ENCODE assay signal across 1 cellular context in the genomic region with DNA sequence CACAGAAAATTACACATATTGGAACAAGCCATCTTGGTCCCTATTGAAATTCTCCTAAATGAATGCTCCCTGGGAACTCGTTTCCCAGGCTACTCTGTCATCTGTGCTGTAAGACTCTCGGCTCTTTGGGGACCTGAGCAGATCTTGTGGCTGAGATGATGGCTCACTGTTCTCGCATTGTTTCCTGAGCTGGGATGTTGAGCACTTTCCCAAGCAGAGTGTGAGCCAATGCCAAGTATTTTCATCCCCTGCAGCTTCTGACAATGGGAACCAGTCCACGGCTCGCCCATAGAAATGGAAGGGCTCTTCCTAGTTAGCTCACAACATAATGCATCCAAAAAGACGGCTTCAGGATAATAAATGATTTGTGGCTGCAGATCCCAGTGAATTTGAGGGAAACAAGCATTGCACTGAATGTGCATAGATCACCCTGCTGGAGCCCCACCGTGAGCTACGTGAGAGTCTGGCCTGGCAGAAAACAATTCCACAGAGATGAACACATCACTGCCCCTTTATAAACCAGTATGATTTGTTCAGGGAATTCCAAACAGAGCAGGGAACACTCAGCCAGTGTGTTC.
TF ChIP-seq lines count a peak whose summit lies in the region.

No MANE protein-coding gene starts in this region.

TF ChIP-seq in WTC11, 78 proteins besides CTCF, POLR2A, EP300 and RAD21 (continued from another document):
- no peak for TF ChIP-seq RORB (CRISPR knock-in tag; IDR thresholded peaks at IDR 0.05)
- TF ChIP-seq, protein P1, sequence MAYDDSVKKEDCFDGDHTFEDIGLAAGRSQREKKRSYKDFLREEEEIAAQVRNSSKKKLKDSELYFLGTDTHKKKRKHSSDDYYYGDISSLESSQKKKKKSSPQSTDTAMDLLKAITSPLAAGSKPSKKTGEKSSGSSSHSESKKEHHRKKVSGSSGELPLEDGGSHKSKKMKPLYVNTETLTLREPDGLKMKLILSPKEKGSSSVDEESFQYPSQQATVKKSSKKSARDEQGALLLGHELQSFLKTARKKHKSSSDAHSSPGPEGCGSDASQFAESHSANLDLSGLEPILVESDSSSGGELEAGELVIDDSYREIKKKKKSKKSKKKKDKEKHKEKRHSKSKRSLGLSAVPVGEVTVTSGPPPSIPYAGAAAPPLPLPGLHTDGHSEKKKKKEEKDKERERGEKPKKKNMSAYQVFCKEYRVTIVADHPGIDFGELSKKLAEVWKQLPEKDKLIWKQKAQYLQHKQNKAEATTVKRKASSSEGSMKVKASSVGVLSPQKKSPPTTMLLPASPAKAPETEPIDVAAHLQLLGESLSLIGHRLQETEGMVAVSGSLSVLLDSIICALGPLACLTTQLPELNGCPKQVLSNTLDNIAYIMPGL (CRISPR knock-in tag; IDR thresholded peaks at IDR 0.05): no peak
- no peak for TF ChIP-seq MXD4 (CRISPR knock-in tag; IDR thresholded peaks at IDR 0.05; ENCODE audit: borderline replicate concordance)
- TF ChIP-seq, protein P2, sequence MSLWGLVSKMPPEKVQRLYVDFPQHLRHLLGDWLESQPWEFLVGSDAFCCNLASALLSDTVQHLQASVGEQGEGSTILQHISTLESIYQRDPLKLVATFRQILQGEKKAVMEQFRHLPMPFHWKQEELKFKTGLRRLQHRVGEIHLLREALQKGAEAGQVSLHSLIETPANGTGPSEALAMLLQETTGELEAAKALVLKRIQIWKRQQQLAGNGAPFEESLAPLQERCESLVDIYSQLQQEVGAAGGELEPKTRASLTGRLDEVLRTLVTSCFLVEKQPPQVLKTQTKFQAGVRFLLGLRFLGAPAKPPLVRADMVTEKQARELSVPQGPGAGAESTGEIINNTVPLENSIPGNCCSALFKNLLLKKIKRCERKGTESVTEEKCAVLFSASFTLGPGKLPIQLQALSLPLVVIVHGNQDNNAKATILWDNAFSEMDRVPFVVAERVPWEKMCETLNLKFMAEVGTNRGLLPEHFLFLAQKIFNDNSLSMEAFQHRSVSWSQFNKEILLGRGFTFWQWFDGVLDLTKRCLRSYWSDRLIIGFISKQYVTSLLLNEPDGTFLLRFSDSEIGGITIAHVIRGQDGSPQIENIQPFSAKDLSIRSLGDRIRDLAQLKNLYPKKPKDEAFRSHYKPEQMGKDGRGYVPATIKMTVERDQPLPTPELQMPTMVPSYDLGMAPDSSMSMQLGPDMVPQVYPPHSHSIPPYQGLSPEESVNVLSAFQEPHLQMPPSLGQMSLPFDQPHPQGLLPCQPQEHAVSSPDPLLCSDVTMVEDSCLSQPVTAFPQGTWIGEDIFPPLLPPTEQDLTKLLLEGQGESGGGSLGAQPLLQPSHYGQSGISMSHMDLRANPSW (CRISPR knock-in tag; conservative IDR thresholded peaks at IDR 0.05; ENCODE audit: low read depth): no peak
- TF ChIP-seq TEAD4 (CRISPR knock-in tag; IDR thresholded peaks at IDR 0.05): no peak
- TF ChIP-seq ZNF138 (CRISPR knock-in tag; conservative IDR thresholded peaks at IDR 0.05): no peak
- no peak for TF ChIP-seq NR1H2 (CRISPR knock-in tag; IDR thresholded peaks at IDR 0.05)
- TF ChIP-seq, protein P3, sequence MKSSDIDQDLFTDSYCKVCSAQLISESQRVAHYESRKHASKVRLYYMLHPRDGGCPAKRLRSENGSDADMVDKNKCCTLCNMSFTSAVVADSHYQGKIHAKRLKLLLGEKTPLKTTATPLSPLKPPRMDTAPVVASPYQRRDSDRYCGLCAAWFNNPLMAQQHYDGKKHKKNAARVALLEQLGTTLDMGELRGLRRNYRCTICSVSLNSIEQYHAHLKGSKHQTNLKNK (CRISPR knock-in tag; IDR thresholded peaks at IDR 0.05): no peak
- TF ChIP-seq, protein P4, sequence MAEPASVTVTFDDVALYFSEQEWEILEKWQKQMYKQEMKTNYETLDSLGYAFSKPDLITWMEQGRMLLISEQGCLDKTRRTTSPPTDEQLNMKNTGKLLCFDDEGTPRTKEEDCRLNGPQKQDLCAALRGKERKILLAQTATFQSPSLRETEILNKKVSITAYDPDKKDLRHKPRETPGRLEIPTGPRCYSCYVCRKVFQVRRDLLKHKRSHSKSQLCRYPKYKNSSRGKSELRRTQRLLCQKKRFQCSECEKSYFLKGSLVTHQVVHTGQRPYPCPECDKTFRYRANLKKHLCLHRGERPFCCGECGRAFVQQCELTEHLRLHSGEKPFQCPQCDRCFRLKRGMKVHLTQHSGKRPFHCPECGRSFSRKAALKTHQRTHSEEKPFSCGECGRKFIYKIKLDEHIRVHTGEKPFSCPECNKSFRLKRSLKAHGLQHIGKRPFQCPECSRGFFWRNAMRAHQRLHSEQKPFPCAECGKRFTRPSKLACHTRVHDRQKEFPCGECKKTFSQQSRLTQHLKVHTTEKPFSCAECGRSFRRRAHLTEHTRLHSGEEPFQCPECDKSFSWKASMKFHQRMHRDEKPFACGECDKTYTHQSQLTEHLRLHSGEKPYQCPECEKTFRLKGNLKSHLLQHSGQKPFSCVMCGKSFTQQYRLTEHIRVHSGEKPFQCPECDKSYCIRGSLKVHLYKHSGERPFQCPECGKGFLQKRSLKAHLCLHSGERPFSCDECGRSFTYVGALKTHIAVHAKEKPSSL (CRISPR knock-in tag; conservative IDR thresholded peaks at IDR 0.05): no peak
- TF ChIP-seq ZBTB43 (CRISPR knock-in tag; IDR thresholded peaks at IDR 0.05): no peak
- TF ChIP-seq MYBL2 (CRISPR knock-in tag; IDR thresholded peaks at IDR 0.05): no peak
- TF ChIP-seq JUN (CRISPR knock-in tag; IDR thresholded peaks at IDR 0.05): no peak
